29 cellular contexts compared by ENCODE assay signal in the genomic region with DNA sequence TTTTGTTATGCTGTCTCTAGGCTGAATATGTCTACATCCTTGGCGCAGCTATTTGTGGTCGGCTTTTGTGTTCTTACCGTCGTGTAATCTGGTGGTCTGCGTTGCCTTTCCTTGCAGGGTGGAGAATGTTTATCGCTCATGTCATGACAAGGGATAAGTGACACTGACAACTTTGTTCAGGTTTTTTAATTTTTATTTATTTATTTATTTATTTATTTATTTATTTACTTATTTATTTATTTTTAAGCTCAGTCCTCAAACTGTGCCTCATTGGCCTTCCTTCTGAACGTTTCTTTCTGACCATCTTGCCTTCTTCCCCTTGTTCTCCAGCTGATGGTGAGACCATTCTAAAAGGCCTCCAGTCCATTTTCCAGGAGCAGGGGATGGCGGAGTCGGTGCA.
"Had no signal": no experiment of that assay in that cellular context is flagged by ENCODE, and none has a peak within 500 bp of the region (broad histone marks: within the 10 kb centered on the region; RNA-seq: fewer than 3 reads in every experiment).

No MANE protein-coding gene starts in this region.

- H3K4me3 ChIP-seq: pancreas, psoas muscle, right lobe of liver, sigmoid colon, suprapubic skin, testis, tibial artery, transverse colon, upper lobe of right lung, uterus had no signal

- H3K27me3 Mint-ChIP-seq: naive B cell; naive thymus-derived CD8-positive, alpha-beta T cell; stimulated activated naive CD8-positive, alpha-beta T cell treated with anti-CD3 and anti-CD28 coated beads, Interleukin-15, amount 100 ng/mL, for 72 hours; type B pancreatic cell had no signal

- H3K36me3 Mint-ChIP-seq: naive B cell; natural killer cell treated with Interleukin-12 subunit alpha and Interleukin-12 subunit beta and Interleukin-15 and Interleukin-18, amount 100 ng/mL, for 72 hours had no signal

- H3K27me3 ChIP-seq: neutrophil, pancreas, right lobe of liver, sigmoid colon, suprapubic skin, testis, tibial artery, transverse colon, upper lobe of right lung, uterus had no signal

- H3K27ac ChIP-seq: neutrophil, pancreas, psoas muscle, right lobe of liver, sigmoid colon, suprapubic skin, testis, tibial artery, transverse colon, upper lobe of right lung, uterus had no signal

- H3K27ac Mint-ChIP-seq: stimulated activated effector memory CD8-positive, alpha-beta T cell treated with anti-CD3 and anti-CD28 coated beads, Interleukin-12 subunit alpha, Interleukin-12 subunit beta, amount 100 ng/mL, for 72 hours; stimulated activated naive CD8-positive, alpha-beta T cell treated with anti-CD3 and anti-CD28 coated beads, Interleukin-15, amount 100 ng/mL, for 72 hours; type B pancreatic cell had no signal

- H3K4me1 ChIP-seq: pancreas, psoas muscle, suprapubic skin, testis, uterus had no signal

- ATAC-seq: naive thymus-derived CD8-positive, alpha-beta T cell; natural killer cell treated with Interleukin-12 subunit alpha and Interleukin-12 subunit beta and Interleukin-15 and Interleukin-18, amount 100 ng/mL, for 72 hours; pancreas; psoas muscle; right cardiac atrium; right lobe of liver; stimulated activated effector memory CD8-positive, alpha-beta T cell treated with anti-CD3 and anti-CD28 coated beads, Interleukin-12 subunit alpha, Interleukin-12 subunit beta, amount 100 ng/mL, for 72 hours; stimulated activated naive CD8-positive, alpha-beta T cell treated with anti-CD3 and anti-CD28 coated beads, Interleukin-15, amount 100 ng/mL, for 72 hours; stimulated activated naive CD8-positive, alpha-beta T cell treated with anti-CD3 and anti-CD28 coated beads, Interleukin-15, Interleukin-2, amounts not matched to agents 100 U/mL and 50 U/mL, for 24 hours; upper lobe of right lung had no signal

- H3K36me3 ChIP-seq: neutrophil, pancreas, right lobe of liver, suprapubic skin, transverse colon, upper lobe of right lung, uterus had no signal

- H3K9me3 Mint-ChIP-seq: naive B cell; naive thymus-derived CD8-positive, alpha-beta T cell; natural killer cell treated with Interleukin-12 subunit alpha and Interleukin-12 subunit beta and Interleukin-15 and Interleukin-18, amount 100 ng/mL, for 72 hours; neural crest cell; stimulated activated effector memory CD8-positive, alpha-beta T cell treated with anti-CD3 and anti-CD28 coated beads, Interleukin-12 subunit alpha, Interleukin-12 subunit beta, amount 100 ng/mL, for 72 hours; stimulated activated naive CD8-positive, alpha-beta T cell treated with anti-CD3 and anti-CD28 coated beads, Interleukin-15, amount 100 ng/mL, for 72 hours; type B pancreatic cell had no signal

- H3K9me3 ChIP-seq: neutrophil, pancreas, psoas muscle, right lobe of liver, sigmoid colon, suprapubic skin, testis, tibial artery, transverse colon, upper lobe of right lung, uterus had no signal

- H3K4me3 Mint-ChIP-seq: naive B cell; naive thymus-derived CD8-positive, alpha-beta T cell; natural killer cell treated with Interleukin-12 subunit alpha and Interleukin-12 subunit beta and Interleukin-15 and Interleukin-18, amount 100 ng/mL, for 72 hours; nephron progenitor cell; neural crest cell; stimulated activated effector memory CD8-positive, alpha-beta T cell treated with anti-CD3 and anti-CD28 coated beads, Interleukin-12 subunit alpha, Interleukin-12 subunit beta, amount 100 ng/mL, for 72 hours; stimulated activated naive CD8-positive, alpha-beta T cell treated with anti-CD3 and anti-CD28 coated beads, Interleukin-15, amount 100 ng/mL, for 72 hours; type B pancreatic cell had no signal

- DNase-seq: naive B cell; naive thymus-derived CD8-positive, alpha-beta T cell; nephron progenitor cell; occipital lobe; pancreas; psoas muscle; right cardiac atrium; right lobe of liver; sigmoid colon; small intestine; stimulated activated CD4-positive, alpha-beta T cell treated with anti-CD3 and anti-CD28 coated beads, Interleukin-15, amount 100 ng/mL, for 24 hours; stimulated activated CD4-positive, alpha-beta T cell treated with anti-CD3 and anti-CD28 coated beads, Interleukin-2, amount 100 ng/mL, for 24 hours; stimulated activated CD4-positive, alpha-beta T cell treated with anti-CD3 and anti-CD28 coated beads, Interleukin-2, amount 100 ng/mL, for 48 hours; stimulated activated CD4-positive, alpha-beta T cell treated with anti-CD3 and anti-CD28 coated beads, Interleukin-4, amount 100 ng/mL, for 24 hours; stimulated activated naive CD4-positive, alpha-beta T cell; stimulated activated naive CD8-positive, alpha-beta T cell treated with anti-CD3 and anti-CD28 coated beads, Interleukin-15, amount 100 ng/mL, for 72 hours; stimulated activated naive CD8-positive, alpha-beta T cell treated with anti-CD3 and anti-CD28 coated beads, Interleukin-15, Interleukin-2, amounts not matched to agents 100 U/mL and 50 U/mL, for 24 hours; substantia nigra; testis; tibial artery; transverse colon; upper lobe of right lung; uterus had no signal
